ENCODE assay signal across 25 cellular contexts in genomic region chr12:132123970-132124765, GRCh38.
"Had no signal": no experiment of that assay in that cellular context is flagged by ENCODE, and none has a peak within 500 bp of the region (broad histone marks: within the 10 kb centered on the region; RNA-seq: fewer than 3 reads in every experiment).

No MANE protein-coding gene starts in this region.

- H3K4me1 Mint-ChIP-seq: activated CD4-positive, alpha-beta T cell treated with anti-CD3 and anti-CD28 coated beads for 36 hours; activated naive CD8-positive, alpha-beta T cell treated with anti-CD3 and anti-CD28 coated beads, Interleukin-2, amount 50 U/mL, for 24 hours; neural crest cell had no signal

- H3K9me3 Mint-ChIP-seq: activated naive CD8-positive, alpha-beta T cell treated with anti-CD3 and anti-CD28 coated beads, Interleukin-2, amount 50 U/mL, for 24 hours had no signal

- ATAC-seq: activated CD4-positive, alpha-beta T cell treated with anti-CD3 and anti-CD28 coated beads for 36 hours; body of pancreas; lower lobe of right lung; psoas muscle had no signal

- H3K27ac ChIP-seq: body of pancreas, cardiac muscle cell, hepatocyte, lower lobe of right lung, psoas muscle, right atrium auricular region, spleen, thoracic aorta had no signal

- H3K27me3 ChIP-seq: body of pancreas, cardiac muscle cell, hepatocyte, right atrium auricular region, spleen had no signal

- H3K27me3 Mint-ChIP-seq: activated CD4-positive, alpha-beta T cell treated with anti-CD3 and anti-CD28 coated beads for 36 hours; activated naive CD8-positive, alpha-beta T cell treated with anti-CD3 and anti-CD28 coated beads, Interleukin-2, amount 50 U/mL, for 24 hours; activated T-cell treated with anti-CD3 and anti-CD28 coated beads, Interleukin-2, amount 50 U/mL, for 24 hours; naive thymus-derived CD4-positive, alpha-beta T cell; type B pancreatic cell had no signal

- H3K4me3 Mint-ChIP-seq: activated CD4-positive, alpha-beta T cell treated with anti-CD3 and anti-CD28 coated beads for 36 hours; activated naive CD8-positive, alpha-beta T cell treated with anti-CD3 and anti-CD28 coated beads, Interleukin-2, amount 50 U/mL, for 24 hours; activated T-cell treated with anti-CD3 and anti-CD28 coated beads, Interleukin-2, amount 50 U/mL, for 24 hours; neural crest cell; type B pancreatic cell had no signal

- H3K4me3 ChIP-seq: body of pancreas, cardiac muscle cell, hepatocyte, lower lobe of right lung, psoas muscle, right atrium auricular region, spleen, thoracic aorta had no signal

- H3K27ac Mint-ChIP-seq: activated CD4-positive, alpha-beta T cell treated with anti-CD3 and anti-CD28 coated beads for 36 hours; activated naive CD8-positive, alpha-beta T cell treated with anti-CD3 and anti-CD28 coated beads, Interleukin-2, amount 50 U/mL, for 24 hours; activated T-cell treated with anti-CD3 and anti-CD28 coated beads, Interleukin-2, amount 50 U/mL, for 24 hours; type B pancreatic cell had no signal

- H3K4me1 ChIP-seq: body of pancreas, lower lobe of right lung, psoas muscle, right atrium auricular region, spleen had no signal

- DNase-seq: activated CD4-positive, alpha-beta T cell treated with anti-CD3 and anti-CD28 coated beads for 36 hours; activated CD4-positive, alpha-beta T cell treated with anti-CD3 and anti-CD28 coated beads, Interleukin-2, amount 50 U/mL, for 4 hours; activated CD8-positive, alpha-beta memory T cell treated with anti-CD3 and anti-CD28 coated beads for 24 hours; activated CD8-positive, alpha-beta memory T cell treated with anti-CD3 and anti-CD28 coated beads, Interleukin-2, amount 50 U/mL, for 4 hours; activated naive CD4-positive, alpha-beta T cell; activated naive CD8-positive, alpha-beta T cell treated with anti-CD3 and anti-CD28 coated beads, Interleukin-2, amount 50 U/mL, for 24 hours; activated T-cell treated with anti-CD3 and anti-CD28 coated beads, Interleukin-2, amount 50 U/mL, for 24 hours; body of pancreas; cortex of kidney; effector CD4-positive, alpha-beta T cell; erythroblast; foreskin fibroblast; lower lobe of right lung; naive thymus-derived CD4-positive, alpha-beta T cell; psoas muscle; spleen; stimulated activated CD4-positive, alpha-beta T cell treated with anti-CD3 and anti-CD28 coated beads, Interleukin-4, amount 100 ng/mL, for 1 hour; stimulated activated naive CD4-positive, alpha-beta T cell treated with Interleukin-2 at 50 U/mL for 16 hours; SW 1271 had no signal

- H3K9me3 ChIP-seq: body of pancreas, lower lobe of right lung, thoracic aorta had no signal
